8 cellular contexts compared by ENCODE assay signal in the genomic region with DNA sequence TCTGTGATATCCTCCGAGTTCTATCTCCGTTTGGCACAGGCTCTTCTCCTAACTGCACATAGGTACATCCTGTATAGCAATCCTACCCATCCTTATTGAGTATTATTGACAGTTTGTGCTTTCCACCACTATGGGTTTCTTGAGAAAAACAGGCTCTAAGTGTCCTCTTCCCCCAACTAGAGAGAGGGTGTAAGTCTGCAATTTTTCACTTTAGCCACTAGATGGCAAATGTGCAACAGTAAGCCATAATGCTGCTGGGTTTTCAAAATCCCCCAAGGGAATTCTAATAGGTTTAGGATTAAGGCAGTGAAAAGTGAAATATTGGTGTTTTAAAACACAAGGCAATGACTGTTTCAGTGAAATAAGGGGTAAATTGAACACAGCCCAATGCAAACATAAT.
DNase-seq lines count a peak whose midpoint lies in the region; ATAC-seq and TF ChIP-seq lines count a peak whose summit lies in the region.

No MANE protein-coding gene starts in this region.

- DNase-seq in AG10803 (ENCODE audit: low read depth): peak; percentile 36
- DNase-seq in NCI-H446 treated with DMSO at 0.1 percent for 48 hours (lab: John Stamatoyannopoulos, UW): peak; percentile 0
- DNase-seq in dorsolateral prefrontal cortex: no peak
- DNase-seq in retina: peak; percentile 42
- DNase-seq in T1000 (lab: John Stamatoyannopoulos, UW): no peak
- no peak for DNase-seq in activated naive CD4-positive, alpha-beta T cell treated with Interleukin-2 at 50 U/mL for 16 hours

- H3K4me3 ChIP-seq in AG10803 (ENCODE audit: low read length) (no peak overlapping the region), dorsolateral prefrontal cortex (no peak overlapping the region)

- H3K27me3 ChIP-seq in dorsolateral prefrontal cortex: peaks cover 0 to 90% (median 29%) of the 10 kb centered on the region in 45 donors

- peak; percentile 95 for ATAC-seq in GM18502 (IDR thresholded peaks at IDR 0.05; ENCODE audit: poor library complexity, unreplicated experiment)
- peak; percentile 93 for ATAC-seq in HG02885 (IDR thresholded peaks at IDR 0.05; ENCODE audit: poor library complexity, unreplicated experiment)

- intact Hi-C loops in dorsolateral prefrontal cortex (cut with DNase I): no loop called here

- TF ChIP-seq CTCF in AG10803 (conservative IDR thresholded peaks at IDR 0.05; ENCODE audit: low read length) (peak; percentile 68), dorsolateral prefrontal cortex (IDR thresholded peaks at IDR 0.05 in 54 of 56, conservative IDR thresholded peaks at IDR 0.05 in 2 of 56; ENCODE audit: low read depth in 1 of 56, partially characterized antibody in 56 of 56) (peak; percentile 20 to 74 (median 58))

- H3K27ac ChIP-seq in dorsolateral prefrontal cortex: no peak overlapping the region

Comparison
In these comparisons a context has a peak if more than half of its experiments do, and no peak if none do; other contexts are left out.
1. DNase-seq: peak in AG10803 (single experiment), NCI-H446 treated with DMSO at 0.1 percent for 48 hours (single experiment) and retina (single experiment); none in dorsolateral prefrontal cortex (0 of 10), T1000 (single experiment) and activated naive CD4-positive, alpha-beta T cell treated with Interleukin-2 at 50 U/mL for 16 hours (single experiment).